8 cellular contexts compared by ENCODE assay signal in the genomic region with DNA sequence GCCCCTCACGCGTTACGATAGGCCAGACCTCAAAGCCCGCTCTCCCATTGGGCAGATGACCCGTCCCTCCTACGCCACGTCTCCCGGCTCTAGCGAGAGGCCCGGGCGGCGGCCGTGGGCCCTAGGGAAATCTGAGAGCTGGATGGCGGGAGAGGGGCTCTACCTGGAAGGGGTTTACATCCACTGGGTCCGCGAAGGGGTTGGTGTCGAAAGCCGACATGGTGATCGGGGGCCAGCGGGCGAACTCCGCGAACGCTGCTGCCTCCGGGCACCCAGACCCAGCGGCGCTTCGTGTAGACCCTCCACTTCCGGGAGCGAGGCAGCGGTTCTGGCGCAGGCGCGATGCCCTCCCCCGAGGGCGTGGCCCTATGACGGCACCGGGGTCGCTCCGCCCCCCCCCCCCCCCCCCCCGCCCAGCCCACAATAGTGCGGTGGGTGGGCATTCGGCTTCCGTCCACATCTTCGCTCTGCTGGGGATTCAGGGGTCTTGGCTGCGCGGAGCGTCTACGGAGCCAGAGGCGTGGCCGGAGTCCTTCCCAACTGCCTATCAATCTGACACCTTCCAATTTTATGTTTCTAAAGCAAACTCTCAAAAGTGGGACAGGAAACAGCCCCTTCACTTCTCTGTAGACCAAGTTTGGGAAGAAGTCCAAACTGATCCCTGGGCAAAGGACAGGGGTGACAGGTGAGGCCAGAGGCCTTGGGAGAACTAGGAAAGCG. TPM values are rescaled to one million over a fixed set of nuclear protein-coding genes. Genes with fewer than 3 reads are reported as not detected.
DNase-seq lines count a peak whose midpoint lies in the region; ATAC-seq, FAIRE-seq and TF ChIP-seq lines count a peak whose summit lies in the region.

A gene with protein sequence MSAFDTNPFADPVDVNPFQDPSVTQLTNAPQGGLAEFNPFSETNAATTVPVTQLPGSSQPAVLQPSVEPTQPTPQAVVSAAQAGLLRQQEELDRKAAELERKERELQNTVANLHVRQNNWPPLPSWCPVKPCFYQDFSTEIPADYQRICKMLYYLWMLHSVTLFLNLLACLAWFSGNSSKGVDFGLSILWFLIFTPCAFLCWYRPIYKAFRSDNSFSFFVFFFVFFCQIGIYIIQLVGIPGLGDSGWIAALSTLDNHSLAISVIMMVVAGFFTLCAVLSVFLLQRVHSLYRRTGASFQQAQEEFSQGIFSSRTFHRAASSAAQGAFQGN (minus strand): TSS at position 330 of the 720 bp plus-strand sequence. CDS start 110 bp downstream, at position 220.

- no peaks in the 10 kb centered on the region for H3K27me3 ChIP-seq in keratinocyte (ENCODE audit: control insufficient read depth, extremely low read depth, insufficient read depth, low read length)

- H3K4me3 ChIP-seq in keratinocyte (ENCODE audit: control insufficient read depth in 2 of 3, extremely low read depth in 1 of 3, insufficient read depth in 2 of 3, low read depth in 1 of 3, low read length in 3 of 3): peak within 1 kb of the TSS; percentile 62 to 80 (median 74)

- peaks cover 33% of the 10 kb centered on the region for H3K4me1 ChIP-seq in keratinocyte (ENCODE audit: control insufficient read depth, extremely low read depth, insufficient read depth, low read length)

- peaks cover 4% of the 10 kb centered on the region for H3K9me1 ChIP-seq in keratinocyte (ENCODE audit: control insufficient read depth, extremely low read depth, insufficient read depth, low read length)

- H3K4me2 ChIP-seq in keratinocyte (ENCODE audit: control insufficient read depth, extremely low read depth, insufficient read depth, low read depth, low read length): peak within 1 kb of the TSS; percentile 87

- H4K20me1 ChIP-seq in keratinocyte (ENCODE audit: control insufficient read depth, extremely low read depth, insufficient read depth, low read length): peaks cover 13% of the 10 kb centered on the region

- peak within 1 kb of the TSS; percentile 94 for H3K9ac ChIP-seq in keratinocyte (ENCODE audit: control insufficient read depth, extremely low read depth, insufficient read depth, low read length)

- ATAC-seq in HG03432 (IDR thresholded peaks at IDR 0.05; ENCODE audit: unreplicated experiment): peak; percentile 87

- no peaks in the 10 kb centered on the region for H3K9me3 ChIP-seq in keratinocyte (ENCODE audit: control insufficient read depth, low read depth, low read length)

- peaks cover 0 to 3% of the 10 kb centered on the region in 2 experiments for H3K36me3 ChIP-seq in keratinocyte (ENCODE audit: control insufficient read depth in 2 of 2, extremely low read depth in 1 of 2, insufficient read depth in 2 of 2, low read length in 2 of 2)

- peak within 1 kb of the TSS; percentile 91 for H3K27ac ChIP-seq in keratinocyte (ENCODE audit: control insufficient read depth, insufficient read depth, low read length)

- peaks cover 39% of the 10 kb centered on the region for H3K79me2 ChIP-seq in keratinocyte (ENCODE audit: control insufficient read depth, insufficient read depth, low read length)

- peak; percentile 98 for DNase-seq in Ammon's horn (ENCODE audit: low spot score)
- DNase-seq in NCI-H460 (ENCODE audit: extremely low read depth, low read depth): peak; percentile 93
- DNase-seq in activated CD4-positive, CD25-positive, alpha-beta regulatory T cell treated with anti-CD3 and anti-CD28 coated beads, Interleukin-2, amount 50 U/mL, for 72 hours: peak; percentile 89
- peak; percentile 97 for DNase-seq in cerebellar cortex (ENCODE audit: low spot score)
- peak; percentile 42 for DNase-seq in keratinocyte (ENCODE audit: low read depth, low spot score)
- DNase-seq in stimulated activated CD4-positive, alpha-beta T cell treated with anti-CD3 and anti-CD28 coated beads, Interleukin-12 subunit alpha, Interleukin-12 subunit beta, amount 100 ng/mL, for 48 hours (ENCODE audit: low read depth in 2 of 3, low spot score in 1 of 3): peak; percentile 81 to 89 (median 86)

- peak within 1 kb of the TSS; percentile 93 for H2AFZ ChIP-seq in keratinocyte (ENCODE audit: control insufficient read depth, low read length)

- FAIRE-seq in keratinocyte (lab: Jason Lieb, UNC): no peak

- peak; percentile 88 for TF ChIP-seq POLR2A in GM19193 (IDR thresholded peaks at IDR 0.05; ENCODE audit: extremely low read depth, insufficient read depth, insufficient read length)

- TF ChIP-seq CTCF in keratinocyte (optimal IDR thresholded peaks at IDR 0.05 in 1 of 3, IDR thresholded peaks at IDR 0.05 in 1 of 3, conservative IDR thresholded peaks at IDR 0.05 in 1 of 3; ENCODE audit: extremely low read depth in 1 of 3, insufficient read depth in 2 of 3, low read length in 3 of 3): no peak

- dilution Hi-C loops in keratinocyte (cut with MboI; ENCODE audit: extremely low pct_ligation_motif_present, low sequenced_read_pairs): no loop called here

RNA-seq across cellular contexts. Expression of the gene that starts here (rescaled TPM):
- total RNA-seq in NCI-H460 (2014; rRNA removed; shearing (Covaris generic)): 20.4 and 27.6 TPM in 2 replicates
- 26.3 and 26.6 TPM in 2 replicates for polyA plus RNA-seq in NCI-H460 (2014; cell fraction: nucleus; rRNA removed)
- 72.8 to 114 TPM (median 83.5 TPM) in 3 replicates for polyA plus RNA-seq in keratinocyte
- polyA plus RNA-seq in keratinocyte (2011; ENCODE audit: low read depth): 14.4 TPM
- 78.6 and 111 TPM in 2 replicates for polyA plus RNA-seq in keratinocyte (2011; cell fraction: cytosol; rRNA removed)
- 132 and 147 TPM in 2 replicates for polyA plus RNA-seq in keratinocyte (2011; cell fraction: nucleus; rRNA removed)
- 58.0 and 72.4 TPM in 2 replicates for polyA plus RNA-seq in keratinocyte (2012; ENCODE audit: low replicate concordance)
- 147 to 181 TPM (median 180 TPM) in 3 replicates for polyA minus RNA-seq in keratinocyte
- polyA minus RNA-seq in keratinocyte (2011; cell fraction: cytosol; rRNA and poly(A)+ RNA removed): 136 TPM
- polyA minus RNA-seq in keratinocyte (2011; cell fraction: nucleus; rRNA and poly(A)+ RNA removed): 79.8 and 97.4 TPM in 2 replicates

Comparison
In these comparisons a context has a peak if more than half of its experiments do, and no peak if none do; other contexts are left out.
1. Peak in every context shown above with its lines: DNase-seq, ATAC-seq, H3K4me3 ChIP-seq and H3K27ac ChIP-seq.
2. DNase-seq: peak in every context shown above with its lines; median percentile 98 in Ammon's horn; 97 in cerebellar cortex; 93 in NCI-H460; 89 in activated CD4-positive, CD25-positive, alpha-beta regulatory T cell treated with anti-CD3 and anti-CD28 coated beads, Interleukin-2, amount 50 U/mL, for 72 hours; 86 in stimulated activated CD4-positive, alpha-beta T cell treated with anti-CD3 and anti-CD28 coated beads, Interleukin-12 subunit alpha, Interleukin-12 subunit beta, amount 100 ng/mL, for 48 hours; 42 in keratinocyte.